In the genomic region with DNA sequence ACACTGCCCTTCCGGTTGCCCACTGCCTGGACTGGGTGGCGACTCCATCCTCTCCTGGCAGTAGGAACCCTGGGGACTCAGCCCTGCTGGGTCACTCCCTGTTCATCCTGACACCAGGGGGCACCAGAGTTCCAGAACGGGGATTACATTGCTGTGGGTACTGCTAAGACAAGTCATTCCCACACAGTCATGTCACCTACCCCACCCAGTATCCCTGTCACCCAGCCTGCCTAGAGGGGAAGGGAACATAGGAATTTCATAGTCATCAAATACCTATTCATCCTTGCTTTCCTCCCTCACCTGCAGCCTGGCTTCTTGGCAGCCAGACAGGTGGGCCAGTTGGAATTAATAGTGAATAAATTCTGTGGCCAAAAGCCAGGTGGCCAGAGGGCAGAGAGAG, we compare ENCODE assay signal across 8 cellular contexts. TPM values are rescaled to one million over a fixed set of nuclear protein-coding genes. Genes with fewer than 3 reads are reported as not detected.
A peak's percentile ranks its signal among the peaks of the same experiment; 100 is the strongest.
DNase-seq lines count a peak whose midpoint lies in the region; ATAC-seq and TF ChIP-seq lines count a peak whose summit lies in the region.

No MANE protein-coding gene starts in this region.

- DNase-seq in Daoy (ENCODE audit: low read depth) (peak; percentile 85), SK-N-DZ (ENCODE audit: low spot score) (peak; percentile 63), glutamatergic neuron (peak; percentile 95), prostate gland (ENCODE audit: low spot score) (peak; percentile 94), vagina (ENCODE audit: extremely low spot score in 2 of 2) (no peak)
- peak; percentile 88 for DNase-seq in activated naive CD4-positive, alpha-beta T cell treated with anti-CD3 and anti-CD28 coated beads for 36 hours

- H3K9me3 Mint-ChIP-seq in activated naive CD4-positive, alpha-beta T cell treated with anti-CD3 and anti-CD28 coated beads for 36 hours, result no peaks in the 10 kb centered on the region
- H3K9me3 Mint-ChIP-seq in glutamatergic neuron (ENCODE audit: unreplicated experiment), result peaks cover 1% of the 10 kb centered on the region

- H3K27me3 Mint-ChIP-seq in activated naive CD4-positive, alpha-beta T cell treated with anti-CD3 and anti-CD28 coated beads for 36 hours (ENCODE audit: low read depth), result no peaks in the 10 kb centered on the region
- H3K27me3 Mint-ChIP-seq in glutamatergic neuron (ENCODE audit: unreplicated experiment), result peaks cover 9% of the 10 kb centered on the region

- peaks cover 52% of the 10 kb centered on the region for H3K36me3 Mint-ChIP-seq in activated naive CD4-positive, alpha-beta T cell treated with anti-CD3 and anti-CD28 coated beads for 36 hours (ENCODE audit: low read depth)
- no peaks in the 10 kb centered on the region for H3K36me3 Mint-ChIP-seq in glutamatergic neuron (ENCODE audit: unreplicated experiment)

- H3K9me3 ChIP-seq in prostate gland, result no peaks in the 10 kb centered on the region
- no peaks in the 10 kb centered on the region for H3K9me3 ChIP-seq in vagina

- ATAC-seq in GM19324 (IDR thresholded peaks at IDR 0.05; ENCODE audit: low FRiP score, unreplicated experiment), result no peak

- 19% methylated on average over 3 of the region's 3 CpGs for WGBS in prostate gland

- H3K27ac Mint-ChIP-seq in activated naive CD4-positive, alpha-beta T cell treated with anti-CD3 and anti-CD28 coated beads for 36 hours, result no peak overlapping the region
- H3K27ac Mint-ChIP-seq in glutamatergic neuron (ENCODE audit: unreplicated experiment), result no peak overlapping the region

- no peak overlapping the region for H3K4me3 Mint-ChIP-seq in activated naive CD4-positive, alpha-beta T cell treated with anti-CD3 and anti-CD28 coated beads for 36 hours
- no peak overlapping the region for H3K4me3 Mint-ChIP-seq in glutamatergic neuron (ENCODE audit: unreplicated experiment)

- TF ChIP-seq POLR2A in prostate gland (IDR thresholded peaks at IDR 0.05), result no peak
- no peak for TF ChIP-seq POLR2A in vagina (IDR thresholded peaks at IDR 0.05)

- H3K27ac ChIP-seq in prostate gland (peak overlapping the region; percentile 30 to 85), vagina (peak overlapping the region; percentile 98)

- H3K27me3 ChIP-seq in prostate gland (replicated peaks; ENCODE audit: insufficient read depth) (no peaks in the 10 kb centered on the region), vagina (no peaks in the 10 kb centered on the region)

- H3K36me3 ChIP-seq in prostate gland (peaks cover 0 to 27% of the 10 kb centered on the region in 2 donors), vagina (peaks cover 0 to 50% of the 10 kb centered on the region in 2 donors)

- H3K4me1 ChIP-seq in prostate gland (replicated peaks) (peaks cover 28% of the 10 kb centered on the region), vagina (peaks cover 64% of the 10 kb centered on the region)

- no peaks in the 10 kb centered on the region for H3K4me1 Mint-ChIP-seq in activated naive CD4-positive, alpha-beta T cell treated with anti-CD3 and anti-CD28 coated beads for 36 hours (ENCODE audit: low read depth)
- peaks cover 32% of the 10 kb centered on the region for H3K4me1 Mint-ChIP-seq in glutamatergic neuron (ENCODE audit: low read depth, unreplicated experiment)

- no peak overlapping the region for H3K4me3 ChIP-seq in prostate gland
- H3K4me3 ChIP-seq in vagina, result no peak overlapping the region

- TF ChIP-seq CTCF in LNCAP (IDR thresholded peaks at IDR 0.05) (peak; percentile 86), glutamatergic neuron (IDR thresholded peaks at IDR 0.05; ENCODE audit: partially characterized antibody, unreplicated experiment) (peak; percentile 71), prostate gland (IDR thresholded peaks at IDR 0.05) (peak; percentile 77 to 94 (median 90)), vagina (IDR thresholded peaks at IDR 0.05) (peak; percentile 66 to 89 (median 75))

- intact Hi-C loops in activated naive CD4-positive, alpha-beta T cell treated with anti-CD3 and anti-CD28 coated beads for 36 hours (cut with micrococcal nuclease), result loop anchor here (1.0 kb wide), 1 partner anchor 25 kb away; no protein-coding TSS in a partner anchor
- intact Hi-C loops in prostate gland (cut with DNase I) (loop anchor here (2.0 kb wide), 1 partner anchor 24 kb away; no protein-coding TSS in a partner anchor), vagina (cut with DNase I) (no loop called here)

- CTCF ChIA-PET in activated naive CD4-positive, alpha-beta T cell treated with anti-CD3 and anti-CD28 coated beads for 36 hours (lab: Charles Lee), result no interaction called here

RNA-seq across cellular contexts. Expression of gene SFN, which starts 9.8 kb away (rescaled TPM):
- 0.80 and 1.8 TPM in 2 replicates for total RNA-seq in Daoy (2014; rRNA removed; shearing (Covaris generic))
- 0.81 TPM in 1 of 2 replicates, not detected in the other for polyA plus RNA-seq in SK-N-DZ (2014; cell fraction: cytosol; rRNA removed)
- 0.12 TPM in 1 of 2 replicates, not detected in the other for polyA plus RNA-seq in SK-N-DZ (2014; cell fraction: nucleus; rRNA removed)
- total RNA-seq in activated naive CD4-positive, alpha-beta T cell treated with anti-CD3 and anti-CD28 coated beads for 36 hours, result under 1 TPM; 0.26 to 0.52 TPM
- total RNA-seq in glutamatergic neuron (ENCODE audit: unreplicated experiment) (0.42 TPM), prostate gland (10 to 100 TPM; 39.2 to 80.7 TPM), vagina (406 TPM)

RNA-seq across cellular contexts. Expression of gene ZDHHC18, which starts 26.7 kb away (rescaled TPM):
- 10.7 and 13.9 TPM in 2 replicates for total RNA-seq in Daoy (2014; rRNA removed; shearing (Covaris generic))
- 22.8 and 25.8 TPM in 2 replicates for polyA plus RNA-seq in SK-N-DZ (2014; cell fraction: cytosol; rRNA removed)
- 18.4 and 19.8 TPM in 2 replicates for polyA plus RNA-seq in SK-N-DZ (2014; cell fraction: nucleus; rRNA removed)
- total RNA-seq in activated naive CD4-positive, alpha-beta T cell treated with anti-CD3 and anti-CD28 coated beads for 36 hours, result 10 to 100 TPM; 37.3 to 39.0 TPM
- total RNA-seq in glutamatergic neuron (ENCODE audit: unreplicated experiment) (52.6 TPM), prostate gland (10 to 100 TPM; 20.0 to 30.7 TPM), vagina (31.4 TPM)

RNA-seq across cellular contexts. Expression of gene GPN2, which starts 36.9 kb away (rescaled TPM):
- 13.3 and 16.7 TPM in 2 replicates for total RNA-seq in Daoy (2014; rRNA removed; shearing (Covaris generic))
- polyA plus RNA-seq in SK-N-DZ (2014; cell fraction: cytosol; rRNA removed), result 8.6 and 11.6 TPM in 2 replicates
- polyA plus RNA-seq in SK-N-DZ (2014; cell fraction: nucleus; rRNA removed), result 7.6 and 8.3 TPM in 2 replicates
- total RNA-seq in activated naive CD4-positive, alpha-beta T cell treated with anti-CD3 and anti-CD28 coated beads for 36 hours, result 10 to 100 TPM; 19.8 to 20.7 TPM
- 21.4 TPM for total RNA-seq in glutamatergic neuron (ENCODE audit: unreplicated experiment)
- total RNA-seq in prostate gland, result 10 to 100 TPM; 15.7 to 26.0 TPM
- 11.5 TPM for total RNA-seq in vagina

RNA-seq across cellular contexts. Expression of gene GPATCH3, which starts 47.1 kb away (rescaled TPM):
- 9.2 and 9.9 TPM in 2 replicates for total RNA-seq in Daoy (2014; rRNA removed; shearing (Covaris generic))
- 4.3 and 5.4 TPM in 2 replicates for polyA plus RNA-seq in SK-N-DZ (2014; cell fraction: cytosol; rRNA removed)
- polyA plus RNA-seq in SK-N-DZ (2014; cell fraction: nucleus; rRNA removed), result 5.7 and 7.7 TPM in 2 replicates
- 1 to 10 TPM; 7.9 to 8.5 TPM for total RNA-seq in activated naive CD4-positive, alpha-beta T cell treated with anti-CD3 and anti-CD28 coated beads for 36 hours
- 17.3 TPM for total RNA-seq in glutamatergic neuron (ENCODE audit: unreplicated experiment)
- 10 to 100 TPM in 1 of 2 donors, 1 to 10 TPM in 1; 9.2 to 28.2 TPM for total RNA-seq in prostate gland
- 5.2 TPM for total RNA-seq in vagina

Comparison
In these comparisons a context has a peak if more than half of its experiments do, and no peak if none do; other contexts are left out.
1. DNase-seq: peak in Daoy (single experiment), SK-N-DZ (single experiment), activated naive CD4-positive, alpha-beta T cell treated with anti-CD3 and anti-CD28 coated beads for 36 hours (single experiment), glutamatergic neuron (single experiment) and prostate gland (single experiment); none in vagina (0 of 2).
2. RNA of gene SFN, which starts 9.8 kb away (total RNA-seq): 406 TPM in vagina (single experiment) and 39.2 to 80.7 TPM in prostate gland; 0.80 to 1.8 TPM in Daoy, 0.26 to 0.52 TPM in activated naive CD4-positive, alpha-beta T cell treated with anti-CD3 and anti-CD28 coated beads for 36 hours and 0.42 TPM in glutamatergic neuron (single experiment); every median in the first group is over 10 times any median in the second.
3. Peak in every context shown above with its lines, with median percentiles within 50 percentile points of each other: CTCF ChIP-seq.